Comparison of ENCODE assay signal across 7 cellular contexts in genomic region chr3:161648071-161648470, GRCh38.
"Had no signal": no experiment of that assay in that cellular context is flagged by ENCODE, and none has a peak within 500 bp of the region (broad histone marks: within the 10 kb centered on the region; RNA-seq: fewer than 3 reads in every experiment).

No MANE protein-coding gene starts in this region.

- H3K4me3 ChIP-seq: GM23248, HAP-1 had no signal

- DNase-seq: GM23248, GOT3, H7, IMR-90 had no signal

- FAIRE-seq: HTR-8/SVneo had no signal

- ATAC-seq: HCT116 had no signal
